Comparison of ENCODE assay signal across 9 cellular contexts in the genomic region with DNA sequence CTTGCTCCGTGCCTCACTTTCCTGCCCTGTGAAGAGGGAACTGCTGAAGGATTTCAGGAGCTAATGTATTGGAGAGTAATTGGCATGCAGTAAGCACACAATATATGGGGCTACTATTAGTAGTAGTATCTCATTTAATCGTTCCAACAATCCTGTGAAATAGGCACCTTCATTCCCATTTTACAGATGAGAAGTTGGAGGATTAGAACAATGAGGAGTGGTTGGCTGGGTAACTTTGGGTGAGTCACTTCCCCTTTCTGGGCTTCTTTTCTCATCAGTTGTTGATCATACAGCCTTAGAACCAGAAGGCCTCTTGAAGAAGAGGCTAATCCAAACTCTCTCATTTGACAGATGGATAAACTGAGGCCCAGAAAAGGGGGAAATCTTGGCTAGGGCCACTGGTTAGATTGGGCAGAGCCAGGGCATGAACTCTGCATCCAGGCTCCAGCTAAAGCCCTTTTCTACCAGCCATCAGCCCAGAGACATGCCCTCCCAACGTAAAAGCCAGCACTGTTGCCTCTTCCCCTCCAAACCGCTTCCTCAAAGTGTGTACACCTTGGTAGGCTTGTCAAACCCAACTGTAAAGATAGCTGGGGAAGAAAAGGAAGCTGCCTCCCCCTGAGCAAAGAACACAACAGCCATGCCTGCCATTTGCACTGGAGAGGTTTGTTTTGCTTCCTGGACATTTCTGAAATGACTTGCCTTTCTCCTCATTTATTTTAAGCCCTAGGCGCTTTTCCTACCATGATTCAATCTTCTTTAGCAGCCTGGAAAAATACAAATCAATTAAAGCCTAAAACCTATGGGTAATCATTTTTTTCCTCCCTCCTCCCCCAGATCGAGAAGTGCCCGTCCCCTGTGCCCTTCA. TPM values are rescaled to one million over a fixed set of nuclear protein-coding genes. Genes with fewer than 3 reads are reported as not detected.
DNase-seq lines count a peak whose midpoint lies in the region; ATAC-seq and TF ChIP-seq lines count a peak whose summit lies in the region.
"Had no signal": no experiment of that assay in that cellular context is flagged by ENCODE, and none has a peak within 500 bp of the region (broad histone marks: within the 10 kb centered on the region; RNA-seq: fewer than 3 reads in every experiment).

No MANE protein-coding gene starts in this region.

- CTCF ChIA-PET in activated naive CD4-positive, alpha-beta T cell treated with anti-CD3 and anti-CD28 coated beads for 36 hours (lab: Charles Lee), result interaction anchor here (0.9 to 4.0 kb wide), 3 partner anchors 23 to 142 kb away, joined by 4 to 18 read pairs (median 4); no protein-coding TSS in a partner anchor
- CTCF ChIA-PET in activated B cell treated with CpG ODN at 0.5 μM for 24 hours (lab: Charles Lee), result interaction anchor here (1.2 to 2.6 kb wide), 4 partner anchors 20 to 142 kb away, joined by 3 to 13 read pairs (median 4); no protein-coding TSS in a partner anchor

- H3K27ac Mint-ChIP-seq in activated naive CD4-positive, alpha-beta T cell treated with anti-CD3 and anti-CD28 coated beads for 36 hours, result no peak overlapping the region
- peak overlapping the region; percentile 66 for H3K27ac Mint-ChIP-seq in activated B cell treated with CpG ODN at 0.5 μM for 24 hours
- peak overlapping the region; percentile 55 to 92 (median 74) for H3K27ac Mint-ChIP-seq in immature natural killer cell

- H3K27ac ChIP-seq in thyroid gland, result peak overlapping the region; percentile 89 to 99 (median 94)

- H3K9me3 ChIP-seq in thyroid gland, result no peaks in the 10 kb centered on the region

- H3K27me3 Mint-ChIP-seq in activated naive CD4-positive, alpha-beta T cell treated with anti-CD3 and anti-CD28 coated beads for 36 hours (ENCODE audit: low read depth), result no peaks in the 10 kb centered on the region
- no peaks in the 10 kb centered on the region for H3K27me3 Mint-ChIP-seq in activated B cell treated with CpG ODN at 0.5 μM for 24 hours
- H3K27me3 Mint-ChIP-seq in immature natural killer cell (ENCODE audit: low read depth in 3 of 3), result peaks cover 0 to 10% (median 10%) of the 10 kb centered on the region in 3 donors

- H3K4me3 ChIP-seq in thyroid gland (replicated peaks in 1 of 3), result peak overlapping the region in 2 of 3 donors; percentile 10 to 94
- no peak overlapping the region for H3K4me3 ChIP-seq in lower leg skin (ENCODE audit: low read depth, poor library complexity, severe bottlenecking)

- H3K4me3 Mint-ChIP-seq in activated naive CD4-positive, alpha-beta T cell treated with anti-CD3 and anti-CD28 coated beads for 36 hours, result peak overlapping the region; percentile 74
- H3K4me3 Mint-ChIP-seq in activated B cell treated with CpG ODN at 0.5 μM for 24 hours (peak overlapping the region; percentile 82), immature natural killer cell (peak overlapping the region; percentile 81 to 90 (median 84))

- peaks cover 7 to 24% of the 10 kb centered on the region in 2 donors for H3K4me1 ChIP-seq in thyroid gland

- no peak for ATAC-seq in activated B cell treated with CpG ODN at 0.5 μM for 24 hours (ENCODE audit: low read depth)

- H3K36me3 Mint-ChIP-seq in activated naive CD4-positive, alpha-beta T cell treated with anti-CD3 and anti-CD28 coated beads for 36 hours (ENCODE audit: low read depth), result no peaks in the 10 kb centered on the region
- H3K36me3 Mint-ChIP-seq in activated B cell treated with CpG ODN at 0.5 μM for 24 hours (ENCODE audit: low read depth) (no peaks in the 10 kb centered on the region), immature natural killer cell (no peaks in the 10 kb centered on the region)
- H3K36me3 Mint-ChIP-seq: CD14-positive monocyte had no signal

- peaks cover 8% of the 10 kb centered on the region for H3K4me1 Mint-ChIP-seq in activated naive CD4-positive, alpha-beta T cell treated with anti-CD3 and anti-CD28 coated beads for 36 hours (ENCODE audit: low read depth)
- H3K4me1 Mint-ChIP-seq in activated B cell treated with CpG ODN at 0.5 μM for 24 hours (peaks cover 15% of the 10 kb centered on the region), immature natural killer cell (peaks cover 12 to 16% of the 10 kb centered on the region in 2 donors)

- POLR2A ChIA-PET in activated B cell treated with CpG ODN at 0.5 μM for 24 hours (lab: Charles Lee), result interaction anchor here (0.9 to 3.2 kb wide), 3 partner anchors 8 to 151 kb away, joined by 3 to 18 read pairs (median 4); partner anchors contain the start of gene GTF3C5

- DNase-seq in activated naive CD4-positive, alpha-beta T cell treated with anti-CD3 and anti-CD28 coated beads for 36 hours, result no peak
- DNase-seq in activated naive CD4-positive, alpha-beta T cell treated with Interleukin-2 at 50 U/mL for 16 hours, result no peak
- DNase-seq in activated B cell treated with CpG ODN at 0.5 μM for 24 hours (no peak), immature natural killer cell (no peak), thyroid gland (no peak), LoVo (ENCODE audit: low spot score) (no peak), lower leg skin (ENCODE audit: low spot score in 2 of 2) (no peak), RPMI8226 (no peak)

- H3K36me3 ChIP-seq in thyroid gland, result no peaks in the 10 kb centered on the region

- intact Hi-C loops in activated naive CD4-positive, alpha-beta T cell treated with anti-CD3 and anti-CD28 coated beads for 36 hours (cut with micrococcal nuclease), result loop anchor here (2.0 kb wide), 1 partner anchor 23 kb away; no protein-coding TSS in a partner anchor
- intact Hi-C loops in activated B cell treated with CpG ODN at 0.5 μM for 24 hours (cut with micrococcal nuclease), result loop anchor here (2.0 to 5.0 kb wide), 2 partner anchors 65 to 637 kb away; partner anchors contain the start of gene TSC1
- intact Hi-C loops in thyroid gland (cut with DNase I), result loop anchor here (5.0 kb wide), 1 partner anchor 207 kb away; the partner anchor contains the start of gene GTF3C4
- intact Hi-C loops in lower leg skin (cut with DNase I; ENCODE audit: low total_unique reads), result no loop called here

- WGBS in thyroid gland, 2 donors, result 76 to 78% methylated on average over 7 of the region's 7 CpGs
- WGBS in lower leg skin, 2 donors, result 58 to 61% methylated on average over 7 of the region's 7 CpGs

- TF ChIP-seq CTCF in activated B cell treated with CpG ODN at 0.5 μM for 24 hours (IDR thresholded peaks at IDR 0.05), result no peak
- no peak for TF ChIP-seq CTCF in thyroid gland (IDR thresholded peaks at IDR 0.05)
- TF ChIP-seq CTCF in lower leg skin (IDR thresholded peaks at IDR 0.05), result no peak

- no peaks in the 10 kb centered on the region for H3K27me3 ChIP-seq in thyroid gland

- H3K9me3 Mint-ChIP-seq in activated naive CD4-positive, alpha-beta T cell treated with anti-CD3 and anti-CD28 coated beads for 36 hours, result no peaks in the 10 kb centered on the region
- H3K9me3 Mint-ChIP-seq in activated B cell treated with CpG ODN at 0.5 μM for 24 hours (no peaks in the 10 kb centered on the region), immature natural killer cell (no peaks in the 10 kb centered on the region)

- TF ChIP-seq POLR2A in thyroid gland (IDR thresholded peaks at IDR 0.05) (peak in 1 of 2 donors; percentile 32), lower leg skin (IDR thresholded peaks at IDR 0.05) (no peak)

RNA-seq across cellular contexts. Expression of gene SPACA9, which starts 1.0 kb away (rescaled TPM):
- total RNA-seq in activated naive CD4-positive, alpha-beta T cell treated with anti-CD3 and anti-CD28 coated beads for 36 hours, result 1 to 10 TPM; 2.5 to 2.9 TPM
- total RNA-seq in activated B cell treated with CpG ODN at 0.5 μM for 24 hours (1.2 and 1.6 TPM in 2 replicates), thyroid gland (10 to 100 TPM; 14.6 to 22.3 (median 19.0) TPM), lower leg skin (10 to 100 TPM in 2 of 4 donors, 1 to 10 TPM in 2; 9.0 to 14.7 (median 11.7) TPM)
- 1 to 10 TPM; 1.6 to 6.5 (median 2.4) TPM for polyA plus RNA-seq in immature natural killer cell

RNA-seq across cellular contexts. Expression of gene AK8, which starts 1.6 kb away (rescaled TPM):
- not detected for total RNA-seq in activated naive CD4-positive, alpha-beta T cell treated with anti-CD3 and anti-CD28 coated beads for 36 hours
- total RNA-seq in activated B cell treated with CpG ODN at 0.5 μM for 24 hours (0.93 and 1.0 TPM in 2 replicates), thyroid gland (1 to 10 TPM; 5.4 to 9.9 (median 8.0) TPM), lower leg skin (1 to 10 TPM; 1.4 to 5.5 (median 2.0) TPM)
- 1 to 10 TPM in 2 of 3 donors, not detected in 1; 1.9 to 3.3 TPM for polyA plus RNA-seq in immature natural killer cell
